In genomic region chr2:177212895-177213856, GRCh38 we compare ENCODE assay signal across 8 cellular contexts. TPM values are rescaled to one million over a fixed set of nuclear protein-coding genes. Genes with fewer than 3 reads are reported as not detected.
DNase-seq lines count a peak whose midpoint lies in the region; ATAC-seq, FAIRE-seq and TF ChIP-seq lines count a peak whose summit lies in the region.

No MANE protein-coding gene starts in this region.

- no peaks in the 10 kb centered on the region for H3K9me3 Mint-ChIP-seq in T-helper 2 cell treated with Interferon-gamma antibody and Interleukin-4, amounts not matched to agents 5 μg/mL and 100 μg/mL, for 36 hours

- H3K9me3 ChIP-seq in ascending aorta: no peaks in the 10 kb centered on the region
- no peaks in the 10 kb centered on the region for H3K9me3 ChIP-seq in hepatocyte (ENCODE audit: low read depth)

- ATAC-seq in HG02943 (IDR thresholded peaks at IDR 0.05; ENCODE audit: low read depth, unreplicated experiment): peak; percentile 42

- H3K4me1 ChIP-seq in ascending aorta: peaks cover 22 to 40% of the 10 kb centered on the region in 2 donors
- H3K4me1 ChIP-seq in hepatocyte (ENCODE audit: insufficient read depth): peaks cover 21% of the 10 kb centered on the region

- H3K27me3 Mint-ChIP-seq in T-helper 2 cell treated with Interferon-gamma antibody and Interleukin-4, amounts not matched to agents 5 μg/mL and 100 μg/mL, for 36 hours (ENCODE audit: low read depth): peaks cover 2% of the 10 kb centered on the region

- H3K27ac Mint-ChIP-seq in T-helper 2 cell treated with Interferon-gamma antibody and Interleukin-4, amounts not matched to agents 5 μg/mL and 100 μg/mL, for 36 hours: peak overlapping the region; percentile 99

- peaks cover 35% of the 10 kb centered on the region for H3K4me1 Mint-ChIP-seq in T-helper 2 cell treated with Interferon-gamma antibody and Interleukin-4, amounts not matched to agents 5 μg/mL and 100 μg/mL, for 36 hours (ENCODE audit: low read depth)

- peaks cover 66% of the 10 kb centered on the region for H3K79me2 ChIP-seq in hepatocyte

- peak overlapping the region; percentile 97 to 100 for H3K27ac ChIP-seq in ascending aorta
- peak overlapping the region; percentile 99 for H3K27ac ChIP-seq in hepatocyte

- peaks cover 47% of the 10 kb centered on the region for H4K20me1 ChIP-seq in hepatocyte (ENCODE audit: insufficient read depth, poor library complexity, severe bottlenecking)

- peaks cover 48% of the 10 kb centered on the region for H3K36me3 Mint-ChIP-seq in T-helper 2 cell treated with Interferon-gamma antibody and Interleukin-4, amounts not matched to agents 5 μg/mL and 100 μg/mL, for 36 hours (ENCODE audit: low read depth)

- H3K27me3 ChIP-seq in ascending aorta: no peaks in the 10 kb centered on the region
- H3K27me3 ChIP-seq in hepatocyte: no peaks in the 10 kb centered on the region

- DNase-seq in GM18507 (ENCODE audit: extremely low spot score, insufficient read length, low read depth) (peak; percentile 68), NCI-H187 treated with DMSO at 0.1 percent for 48 hours (lab: John Stamatoyannopoulos, UW) (peak; percentile 20), ascending aorta (ENCODE audit: low spot score in 2 of 2) (peak; percentile 52 to 96), hepatocyte (ENCODE audit: low spot score) (peak; percentile 96), retina (peak; percentile 93), cortex of kidney (lab: John Stamatoyannopoulos, UW) (no peak)
- peak; percentile 91 for DNase-seq in T-helper 2 cell treated with Interferon-gamma antibody and Interleukin-4, amounts not matched to agents 5 μg/mL and 100 μg/mL, for 36 hours (ENCODE audit: low spot score)

- peak overlapping the region; percentile 78 to 99 for H3K4me3 ChIP-seq in ascending aorta
- peak overlapping the region; percentile 77 for H3K4me3 ChIP-seq in hepatocyte

- peaks cover 19 to 27% of the 10 kb centered on the region in 2 donors for H3K36me3 ChIP-seq in ascending aorta
- H3K36me3 ChIP-seq in hepatocyte (replicated peaks; ENCODE audit: insufficient read depth, low read depth): peaks cover 7% of the 10 kb centered on the region

- H3K4me2 ChIP-seq in hepatocyte: peak overlapping the region; percentile 86

- peak overlapping the region; percentile 4 for H2AFZ ChIP-seq in hepatocyte

- under 1% methylated on average over 41 of the region's 74 CpGs for WGBS in hepatocyte (ENCODE audit: low lambda C conversion rate, missing lambda C conversion rate)

- intact Hi-C loops in ascending aorta (cut with DNase I): loop anchor here (1.0 to 5.0 kb wide), 6 partner anchors 30 to 1239 kb away; partner anchors contain the start of genes PJVK and PRKRA

- no peak for FAIRE-seq in GM18507 (lab: Jason Lieb, UNC)

- peak overlapping the region; percentile 94 for H3K4me3 Mint-ChIP-seq in T-helper 2 cell treated with Interferon-gamma antibody and Interleukin-4, amounts not matched to agents 5 μg/mL and 100 μg/mL, for 36 hours

- no peaks in the 10 kb centered on the region for H3K9me2 ChIP-seq in hepatocyte (replicated peaks; ENCODE audit: insufficient read depth)

- TF ChIP-seq CTCF in ascending aorta (IDR thresholded peaks at IDR 0.05): no peak
- no peak for TF ChIP-seq CTCF in hepatocyte (IDR thresholded peaks at IDR 0.05; ENCODE audit: poor library complexity)

RNA-seq across cellular contexts. Expression of gene HNRNPA3, which starts 0.6 kb away (rescaled TPM):
- total RNA-seq in ascending aorta (32.9 TPM), hepatocyte (54.9 and 56.1 TPM in 2 replicates)
- polyA plus RNA-seq in hepatocyte: 48.5 and 59.5 TPM in 2 replicates

RNA-seq across cellular contexts. Expression of gene NFE2L2, which starts 51.4 kb away (rescaled TPM):
- total RNA-seq in ascending aorta: 99.3 TPM
- total RNA-seq in hepatocyte: 88.3 and 112 TPM in 2 replicates
- polyA plus RNA-seq in hepatocyte: 87.3 and 90.2 TPM in 2 replicates
